ENCODE assay signal across 8 cellular contexts in genomic region chr14:36580856-36581831, GRCh38. TPM values are rescaled to one million over a fixed set of nuclear protein-coding genes. Genes with fewer than 3 reads are reported as not detected.
DNase-seq lines count a peak whose midpoint lies in the region; ATAC-seq and TF ChIP-seq lines count a peak whose summit lies in the region.

No MANE protein-coding gene starts in this region.

- intact Hi-C loops in esophagus squamous epithelium (cut with DNase I) = no loop called here
- intact Hi-C loops in OCI-LY7 (cut with micrococcal nuclease; ENCODE audit: unreplicated experiment) = no loop called here

- 1 to 13% methylated on average over 9 to 14 of the region's 103 CpGs for WGBS in esophagus squamous epithelium, 2 donors
- WGBS in neuronal stem cell (ENCODE audit: extremely low coverage in 2 of 2, insufficient read length in 2 of 2, insufficient replicate concordance in 1 of 2), 2 donors = no CpG with 5 or more reads among the region's 103 CpGs

- no peaks in the 10 kb centered on the region for H3K4me1 Mint-ChIP-seq in activated CD4-positive, alpha-beta T cell treated with anti-CD3 and anti-CD28 coated beads, Interleukin-2, amount 10 ng/mL, durations not matched to agents 7 days and 5 days

- H3K4me3 Mint-ChIP-seq in activated CD4-positive, alpha-beta T cell treated with anti-CD3 and anti-CD28 coated beads, Interleukin-2, amount 10 ng/mL, durations not matched to agents 7 days and 5 days = no peak overlapping the region

- H3K27ac ChIP-seq in esophagus squamous epithelium = peak overlapping the region; percentile 28 to 80 (median 46)
- no peak overlapping the region for H3K27ac ChIP-seq in neuronal stem cell (replicated peaks; ENCODE audit: low read length)
- no peak overlapping the region for H3K27ac ChIP-seq in OCI-LY7 (ENCODE audit: low read depth, low read length, poor library complexity, severe bottlenecking)

- H3K18ac ChIP-seq in neuronal stem cell (ENCODE audit: low read length) = peak overlapping the region; percentile 57

- no peaks in the 10 kb centered on the region for H3K36me3 Mint-ChIP-seq in activated CD4-positive, alpha-beta T cell treated with anti-CD3 and anti-CD28 coated beads, Interleukin-2, amount 10 ng/mL, durations not matched to agents 7 days and 5 days (ENCODE audit: low read depth)

- H3K9ac ChIP-seq in neuronal stem cell (ENCODE audit: low read depth, low read length, poor library complexity) = peak overlapping the region; percentile 78

- H3K4me1 ChIP-seq in esophagus squamous epithelium (peaks cover 6 to 31% (median 16%) of the 10 kb centered on the region in 3 donors), neuronal stem cell (ENCODE audit: control insufficient read depth in 2 of 2, insufficient read depth in 1 of 2, low read depth in 1 of 2, low read length in 2 of 2) (peaks cover 0 to 18% of the 10 kb centered on the region in 2 donors), OCI-LY7 (ENCODE audit: insufficient read depth, low read length, poor library complexity, severe bottlenecking) (no peaks in the 10 kb centered on the region)

- no peaks in the 10 kb centered on the region for H4K20me1 ChIP-seq in OCI-LY7 (ENCODE audit: insufficient read depth, low read length)

- no peak for ATAC-seq in GM18873 (IDR thresholded peaks at IDR 0.05; ENCODE audit: low FRiP score, unreplicated experiment)
- no peak for ATAC-seq in GM21825 (IDR thresholded peaks at IDR 0.05; ENCODE audit: unreplicated experiment)

- H2AFZ ChIP-seq in neuronal stem cell (ENCODE audit: low read length) (peak overlapping the region; percentile 85), OCI-LY7 (ENCODE audit: low read length) (no peak overlapping the region)

- peak; percentile 24 to 27 for DNase-seq in activated CD4-positive, alpha-beta T cell treated with anti-CD3 and anti-CD28 coated beads, Interleukin-2, amount 50 U/mL, for 48 hours
- no peak for DNase-seq in activated CD4-positive, alpha-beta T cell treated with anti-CD3 and anti-CD28 coated beads, Interleukin-2, amount 10 ng/mL, durations not matched to agents 7 days and 5 days
- DNase-seq in NCI-H69 (lab: John Stamatoyannopoulos, UW) (peak; percentile 88), esophagus squamous epithelium (lab: John Stamatoyannopoulos, UW) (no peak), neuronal stem cell (ENCODE audit: low spot score) (no peak), OCI-LY7 (ENCODE audit: low spot score) (no peak)

- H3K27me3 Mint-ChIP-seq in activated CD4-positive, alpha-beta T cell treated with anti-CD3 and anti-CD28 coated beads, Interleukin-2, amount 10 ng/mL, durations not matched to agents 7 days and 5 days = peaks cover 70% of the 10 kb centered on the region

- peak overlapping the region; percentile 58 for H3K23ac ChIP-seq in neuronal stem cell (ENCODE audit: low read depth, low read length, poor library complexity)

- H3K4ac ChIP-seq in neuronal stem cell (ENCODE audit: low read length) = no peak overlapping the region

- H3K9me2 ChIP-seq in OCI-LY7 (ENCODE audit: insufficient read depth, low read length) = no peaks in the 10 kb centered on the region

- no peaks in the 10 kb centered on the region for H3K9me3 Mint-ChIP-seq in activated CD4-positive, alpha-beta T cell treated with anti-CD3 and anti-CD28 coated beads, Interleukin-2, amount 10 ng/mL, durations not matched to agents 7 days and 5 days

- H4K91ac ChIP-seq in neuronal stem cell (ENCODE audit: low read depth, low read length, poor library complexity) = no peak overlapping the region

- TF ChIP-seq POLR2A in esophagus squamous epithelium (IDR thresholded peaks at IDR 0.05) = no peak

- H3K27me3 ChIP-seq in esophagus squamous epithelium (peaks cover 0 to 100% (median 2%) of the 10 kb centered on the region in 4 donors), neuronal stem cell (ENCODE audit: control insufficient read depth in 3 of 3, insufficient read depth in 3 of 3, low read depth in 1 of 3, low read length in 3 of 3) (peaks cover 41 to 99% (median 88%) of the 10 kb centered on the region in 3 experiments)

- CTCF ChIA-PET in activated CD4-positive, alpha-beta T cell treated with anti-CD3 and anti-CD28 coated beads, Interleukin-2, amount 10 ng/mL, durations not matched to agents 7 days and 5 days (lab: Charles Lee) = no interaction called here
- CTCF ChIA-PET in OCI-LY7 (lab: Charles Lee; ENCODE audit: unreplicated experiment) = no interaction called here

- H2BK15ac ChIP-seq in neuronal stem cell (ENCODE audit: low read length) = no peak overlapping the region

- H3K4me3 ChIP-seq in esophagus squamous epithelium = peak overlapping the region; percentile 44 to 76 (median 63)
- H3K4me3 ChIP-seq in neuronal stem cell (ENCODE audit: low read length in 2 of 2) = peak overlapping the region; percentile 40 to 77
- no peak overlapping the region for H3K4me3 ChIP-seq in OCI-LY7 (ENCODE audit: low read depth, low read length, poor library complexity, severe bottlenecking)

- H3K79me1 ChIP-seq in neuronal stem cell (ENCODE audit: low read depth, low read length) = no peaks in the 10 kb centered on the region

- H3K4me2 ChIP-seq in neuronal stem cell (ENCODE audit: insufficient read depth, low read length, poor library complexity, severe bottlenecking) (peak overlapping the region; percentile 99), OCI-LY7 (ENCODE audit: low read length) (no peak overlapping the region)

- no peak overlapping the region for H2AK5ac ChIP-seq in neuronal stem cell (ENCODE audit: low read depth, low read length)

- H4K8ac ChIP-seq in neuronal stem cell (ENCODE audit: low read depth, low read length) = no peak overlapping the region

- no TSS peak for BruUV-seq in OCI-LY7 (replicated peaks; lab: Mats Ljungman, UMichigan)

- no peaks in the 10 kb centered on the region for H3K9me3 ChIP-seq in esophagus squamous epithelium
- no peaks in the 10 kb centered on the region for H3K9me3 ChIP-seq in neuronal stem cell (replicated peaks in 1 of 2; ENCODE audit: control insufficient read depth in 2 of 2, insufficient read depth in 1 of 2, low read depth in 1 of 2, low read length in 2 of 2)
- H3K9me3 ChIP-seq in OCI-LY7 (ENCODE audit: low read length) = no peaks in the 10 kb centered on the region

- no peak overlapping the region for H3K27ac Mint-ChIP-seq in activated CD4-positive, alpha-beta T cell treated with anti-CD3 and anti-CD28 coated beads, Interleukin-2, amount 10 ng/mL, durations not matched to agents 7 days and 5 days

- TF ChIP-seq CTCF in esophagus squamous epithelium (IDR thresholded peaks at IDR 0.05) = no peak
- no peak for TF ChIP-seq CTCF in OCI-LY7 (conservative IDR thresholded peaks at IDR 0.05; ENCODE audit: low read length)

- H3K36me3 ChIP-seq in esophagus squamous epithelium (no peaks in the 10 kb centered on the region), neuronal stem cell (replicated peaks in 1 of 2; ENCODE audit: control insufficient read depth in 2 of 2, insufficient read depth in 2 of 2, low read length in 2 of 2) (no peaks in the 10 kb centered on the region), OCI-LY7 (ENCODE audit: insufficient read depth, low read length) (no peaks in the 10 kb centered on the region)

- POLR2A ChIA-PET in activated CD4-positive, alpha-beta T cell treated with anti-CD3 and anti-CD28 coated beads, Interleukin-2, amount 10 ng/mL, durations not matched to agents 7 days and 5 days (lab: Charles Lee) = no interaction called here
- POLR2A ChIA-PET in OCI-LY7 (lab: Charles Lee) = no interaction called here

- H2BK12ac ChIP-seq in neuronal stem cell (ENCODE audit: low read length) = no peak overlapping the region

- no peak overlapping the region for H2BK5ac ChIP-seq in neuronal stem cell (ENCODE audit: low read length)

- H2BK120ac ChIP-seq in neuronal stem cell (ENCODE audit: low read depth, low read length) = no peak overlapping the region

- peak overlapping the region; percentile 12 for H3K14ac ChIP-seq in neuronal stem cell (ENCODE audit: low read length)

- no peaks in the 10 kb centered on the region for H3K79me2 ChIP-seq in OCI-LY7 (ENCODE audit: insufficient read depth, low read depth, low read length)

RNA-seq across cellular contexts. Expression of gene NKX2-8, which starts 1.3 kb away (rescaled TPM):
- not detected for total RNA-seq in activated CD4-positive, alpha-beta T cell treated with anti-CD3 and anti-CD28 coated beads, Interleukin-2, amount 10 ng/mL, durations not matched to agents 7 days and 5 days
- total RNA-seq in esophagus squamous epithelium (10 to 100 TPM in 1 of 4 donors, 1 to 10 TPM in 3; 2.8 to 10.0 (median 4.0) TPM), OCI-LY7 (2022) (not detected in 2 replicates)
- polyA plus RNA-seq in neuronal stem cell (2013, experiment 1 of 2) = not detected
- polyA plus RNA-seq in neuronal stem cell (2013, experiment 2 of 2) = not detected
- total RNA-seq in OCI-LY7 (2014; rRNA removed; shearing (Covaris generic)) = not detected in 2 replicates

Comparison
In these comparisons a context has a peak if more than half of its experiments do, and no peak if none do; other contexts are left out.
1. DNase-seq: peak in activated CD4-positive, alpha-beta T cell treated with anti-CD3 and anti-CD28 coated beads, Interleukin-2, amount 50 U/mL, for 48 hours (2 of 2) and NCI-H69 (single experiment); none in activated CD4-positive, alpha-beta T cell treated with anti-CD3 and anti-CD28 coated beads, Interleukin-2, amount 10 ng/mL, durations not matched to agents 7 days and 5 days (single experiment), esophagus squamous epithelium (single experiment), neuronal stem cell (single experiment) and OCI-LY7 (single experiment).
2. H3K27ac ChIP-seq: peak in esophagus squamous epithelium (4 of 4); none in neuronal stem cell (single experiment) and OCI-LY7 (single experiment).